20 cellular contexts compared by ENCODE assay signal in genomic region chr2:212854116-212854515, GRCh38.
DNase-seq lines count a peak whose midpoint lies in the region; ATAC-seq, FAIRE-seq and TF ChIP-seq lines count a peak whose summit lies in the region.
"Had no signal": no experiment of that assay in that cellular context is flagged by ENCODE, and none has a peak within 500 bp of the region (broad histone marks: within the 10 kb centered on the region; RNA-seq: fewer than 3 reads in every experiment).

No MANE protein-coding gene starts in this region.

- H3K79me2 ChIP-seq in MM.1S (ENCODE audit: low read length) = no peaks in the 10 kb centered on the region

- no peak for TF ChIP-seq CTCF in bronchial epithelial cell (IDR thresholded peaks at IDR 0.05; ENCODE audit: insufficient read depth, low read length, severe bottlenecking)
- no peak for TF ChIP-seq CTCF in foreskin keratinocyte (conservative IDR thresholded peaks at IDR 0.05)
- TF ChIP-seq CTCF in kidney (IDR thresholded peaks at IDR 0.05; ENCODE audit: borderline replicate concordance, extremely low read depth, insufficient read depth) = no peak
- TF ChIP-seq CTCF in MM.1S (IDR thresholded peaks at IDR 0.05; ENCODE audit: low read length) = no peak

- H3F3A ChIP-seq in MM.1S (ENCODE audit: insufficient read depth, low read length) = no peaks in the 10 kb centered on the region

- H3K4me3 ChIP-seq in bronchial epithelial cell (ENCODE audit: low read depth, low read length) (no peak overlapping the region), kidney (ENCODE audit: low read length in 2 of 2) (no peak overlapping the region), MM.1S (ENCODE audit: low read length) (no peak overlapping the region)
- H3K4me3 ChIP-seq: HAP-1 had no signal

- no peak overlapping the region for H3K4me2 ChIP-seq in MM.1S (ENCODE audit: low read depth, low read length)

- DNase-seq in ELR (ENCODE audit: low read depth) (peak; percentile 23), GM18507 (ENCODE audit: extremely low spot score, insufficient read length, low read depth) (no peak), bronchial epithelial cell (ENCODE audit: low read depth) (peak; percentile 86), foreskin keratinocyte (peak; percentile 82 to 95), putamen (ENCODE audit: low spot score) (no peak), kidney (no peak), MM.1S (no peak)
- DNase-seq: C1 segment of cervical spinal cord; Calu3; CD4-positive, alpha-beta memory T cell; COR-L47; DMS53; DMS79 treated with DMSO at 0.1 percent for 48 hours; GOT3; HFFc6 had no signal

- H3K27ac ChIP-seq in foreskin keratinocyte (peak overlapping the region; percentile 84), kidney (ENCODE audit: low read depth in 2 of 2, low read length in 2 of 2) (no peak overlapping the region), MM.1S (ENCODE audit: low read length) (no peak overlapping the region)

- no peaks in the 10 kb centered on the region for H3K27me3 ChIP-seq in bronchial epithelial cell (ENCODE audit: control insufficient read depth, insufficient read depth, low read length)
- H3K27me3 ChIP-seq in foreskin keratinocyte = no peaks in the 10 kb centered on the region
- no peaks in the 10 kb centered on the region for H3K27me3 ChIP-seq in MM.1S (replicated peaks; ENCODE audit: insufficient read depth, low read length)

- H3K9me3 ChIP-seq in kidney (ENCODE audit: control insufficient read depth in 1 of 2, low read length in 2 of 2) (no peaks in the 10 kb centered on the region), MM.1S (replicated peaks; ENCODE audit: insufficient read depth, low read length) (no peaks in the 10 kb centered on the region)
- H3K9me3 ChIP-seq: HAP-1 had no signal

- H3K36me3 ChIP-seq in bronchial epithelial cell (ENCODE audit: control insufficient read depth, insufficient read depth, low read length) (no peaks in the 10 kb centered on the region), kidney (ENCODE audit: control insufficient read depth in 1 of 2, insufficient read depth in 2 of 2, low read length in 2 of 2) (no peaks in the 10 kb centered on the region), MM.1S (replicated peaks; ENCODE audit: insufficient read depth, low read length) (no peaks in the 10 kb centered on the region)
- H3K36me3 ChIP-seq: HAP-1 had no signal

- H4K20me1 ChIP-seq in MM.1S (ENCODE audit: insufficient read depth, low read length) = no peaks in the 10 kb centered on the region

- H3K4me1 ChIP-seq in foreskin keratinocyte (peaks cover 37% of the 10 kb centered on the region), kidney (ENCODE audit: control insufficient read depth in 1 of 2, insufficient read depth in 1 of 2, low read depth in 1 of 2, low read length in 2 of 2) (no peaks in the 10 kb centered on the region), MM.1S (ENCODE audit: low read length) (0 out of 2 replicates have a peak, but pooled peaks cover 5% of the 10 kb centered on the region)
- H3K4me1 ChIP-seq: HAP-1 had no signal

- intact Hi-C loops in kidney (cut with DNase I) = no loop called here

- FAIRE-seq in GM18507 (lab: Jason Lieb, UNC) (peak; percentile 29), bronchial epithelial cell (lab: Jason Lieb, UNC) (no peak), kidney (lab: Jason Lieb, UNC) (no peak)
- FAIRE-seq: G401.6, GM12892, H54 had no signal

- H3K9me2 ChIP-seq in MM.1S (replicated peaks; ENCODE audit: insufficient read depth, low read length) = no peaks in the 10 kb centered on the region

- no peak overlapping the region for H2AFZ ChIP-seq in MM.1S (ENCODE audit: low read length)

- no peak overlapping the region for H3K9ac ChIP-seq in kidney (ENCODE audit: low read length in 2 of 2)
- no peak overlapping the region for H3K9ac ChIP-seq in MM.1S (ENCODE audit: low read length)

- peak; percentile 85 for ATAC-seq in foreskin keratinocyte
- ATAC-seq in GM19035 (IDR thresholded peaks at IDR 0.05; ENCODE audit: unreplicated experiment) = no peak

Comparison
In these comparisons a context has a peak if more than half of its experiments do, and no peak if none do; other contexts are left out.
1. DNase-seq: peak in ELR (single experiment), bronchial epithelial cell (single experiment) and foreskin keratinocyte (2 of 2); none in GM18507 (single experiment), putamen (single experiment), kidney (single experiment) and MM.1S (single experiment).